Comparison of ENCODE assay signal across 8 cellular contexts in the genomic region with DNA sequence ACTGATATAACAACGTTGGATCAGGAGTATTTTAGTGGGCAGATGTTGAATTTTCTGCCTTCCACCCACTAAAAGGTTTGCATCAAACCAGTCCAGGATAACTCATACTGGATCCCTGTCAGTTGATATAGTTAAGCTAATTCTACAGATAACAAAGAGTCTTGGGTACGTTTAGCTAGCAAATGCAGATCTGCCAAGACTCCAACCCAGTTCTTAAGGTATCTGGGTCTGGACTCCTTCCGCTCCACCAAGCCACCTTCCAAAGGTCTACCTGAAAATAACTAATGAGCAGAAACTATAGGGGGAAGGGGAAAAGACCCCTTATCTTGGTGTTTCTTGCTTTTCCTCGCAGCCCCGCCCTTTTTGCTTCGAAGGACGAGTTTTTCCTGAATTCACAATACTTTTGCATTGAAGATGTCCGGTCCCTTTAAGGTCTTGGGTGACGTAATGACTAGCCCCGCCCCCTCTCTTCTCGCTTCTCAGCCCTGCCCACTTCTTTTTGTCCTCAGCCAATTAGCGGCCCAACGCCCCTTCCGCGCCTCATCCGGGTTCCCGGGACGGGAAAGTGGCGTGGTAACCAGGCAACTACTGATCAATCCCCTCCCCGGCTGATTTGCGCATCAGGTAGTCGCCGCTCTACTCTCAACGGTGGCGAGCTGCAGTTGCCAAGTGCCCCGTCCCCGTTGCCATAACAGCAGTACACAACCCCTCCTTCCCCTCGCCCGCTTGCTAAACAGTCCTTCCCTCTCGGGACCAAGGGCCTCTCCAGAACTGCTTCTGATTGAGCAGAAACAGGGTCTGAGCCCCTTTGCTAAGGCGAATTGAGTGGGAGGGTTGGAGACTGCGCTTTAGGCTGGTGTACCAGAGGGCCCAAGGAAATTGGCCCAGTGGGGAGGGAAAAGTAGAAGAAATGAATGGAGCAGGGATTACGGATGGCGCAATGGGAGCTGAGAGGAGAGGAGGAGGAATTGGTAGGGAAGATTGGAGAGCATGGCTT. TPM values are rescaled to one million over a fixed set of nuclear protein-coding genes. Genes with fewer than 3 reads are reported as not detected.
DNase-seq lines count a peak whose midpoint lies in the region; ATAC-seq and TF ChIP-seq lines count a peak whose summit lies in the region.

A gene with protein sequence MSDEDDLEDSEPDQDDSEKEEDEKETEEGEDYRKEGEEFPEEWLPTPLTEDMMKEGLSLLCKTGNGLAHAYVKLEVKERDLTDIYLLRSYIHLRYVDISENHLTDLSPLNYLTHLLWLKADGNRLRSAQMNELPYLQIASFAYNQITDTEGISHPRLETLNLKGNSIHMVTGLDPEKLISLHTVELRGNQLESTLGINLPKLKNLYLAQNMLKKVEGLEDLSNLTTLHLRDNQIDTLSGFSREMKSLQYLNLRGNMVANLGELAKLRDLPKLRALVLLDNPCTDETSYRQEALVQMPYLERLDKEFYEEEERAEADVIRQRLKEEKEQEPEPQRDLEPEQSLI (plus strand): TSS at position 543 of the 997 bp plus-strand sequence. CDS start 812 bp downstream, outside the sequence.

- 9% methylated on average over 34 of the region's 34 CpGs for WGBS in thymus

- H3K9me3 ChIP-seq in thymus (ENCODE audit: control insufficient read depth) = no peaks in the 10 kb centered on the region

- TF ChIP-seq CTCF in GM10248 (IDR thresholded peaks at IDR 0.05; ENCODE audit: control extremely low read depth, extremely low read depth, low read depth, missing control alignments) (no peak), osteocyte (IDR thresholded peaks at IDR 0.05) (no peak)

- no peak within 1 kb of the TSS for H3K4me3 Mint-ChIP-seq in activated naive CD8-positive, alpha-beta T cell treated with anti-CD3 and anti-CD28 coated beads, Interleukin-2, amount 10 ng/mL, durations not matched to agents 7 days and 5 days
- H3K4me3 Mint-ChIP-seq in osteocyte (ENCODE audit: unreplicated experiment) = no peak within 1 kb of the TSS

- no peaks in the 10 kb centered on the region for H3K36me3 ChIP-seq in thymus (ENCODE audit: control insufficient read depth, insufficient read depth)

- no peaks in the 10 kb centered on the region for H3K27me3 Mint-ChIP-seq in activated naive CD8-positive, alpha-beta T cell treated with anti-CD3 and anti-CD28 coated beads, Interleukin-2, amount 10 ng/mL, durations not matched to agents 7 days and 5 days
- H3K27me3 Mint-ChIP-seq in osteocyte (ENCODE audit: unreplicated experiment) = no peaks in the 10 kb centered on the region

- H3K4me1 Mint-ChIP-seq in activated naive CD8-positive, alpha-beta T cell treated with anti-CD3 and anti-CD28 coated beads, Interleukin-2, amount 10 ng/mL, durations not matched to agents 7 days and 5 days = peaks cover 11% of the 10 kb centered on the region
- no peaks in the 10 kb centered on the region for H3K4me1 Mint-ChIP-seq in osteocyte (ENCODE audit: unreplicated experiment)

- POLR2A ChIA-PET in GM10248 (lab: Yijun Ruan, JAX) = interaction anchor here (0.6 to 2.3 kb wide), 3 partner anchors 13 to 37 kb away, joined by 3 to 9 read pairs (median 4); a partner anchor contains a TSS
- POLR2A ChIA-PET in activated naive CD8-positive, alpha-beta T cell treated with anti-CD3 and anti-CD28 coated beads, Interleukin-2, amount 10 ng/mL, durations not matched to agents 7 days and 5 days (lab: Charles Lee) = interaction anchor here (0.9 to 2.4 kb wide), 4 partner anchors 10 to 39 kb away, joined by 4 to 17 read pairs (median 10); a partner anchor contains a TSS

- no peaks in the 10 kb centered on the region for H3K36me3 Mint-ChIP-seq in activated naive CD8-positive, alpha-beta T cell treated with anti-CD3 and anti-CD28 coated beads, Interleukin-2, amount 10 ng/mL, durations not matched to agents 7 days and 5 days
- H3K36me3 Mint-ChIP-seq in osteocyte (ENCODE audit: unreplicated experiment) = no peaks in the 10 kb centered on the region

- H3K27ac Mint-ChIP-seq in activated naive CD8-positive, alpha-beta T cell treated with anti-CD3 and anti-CD28 coated beads, Interleukin-2, amount 10 ng/mL, durations not matched to agents 7 days and 5 days = no peak within 1 kb of the TSS
- no peak within 1 kb of the TSS for H3K27ac Mint-ChIP-seq in osteocyte (ENCODE audit: unreplicated experiment)

- no peaks in the 10 kb centered on the region for H3K27me3 ChIP-seq in thymus (ENCODE audit: control insufficient read depth, insufficient read depth)

- H3K9me3 Mint-ChIP-seq in activated naive CD8-positive, alpha-beta T cell treated with anti-CD3 and anti-CD28 coated beads, Interleukin-2, amount 10 ng/mL, durations not matched to agents 7 days and 5 days = no peaks in the 10 kb centered on the region
- no peaks in the 10 kb centered on the region for H3K9me3 Mint-ChIP-seq in osteocyte (ENCODE audit: unreplicated experiment)

- DNase-seq in GM10248 (ENCODE audit: extremely low spot score) (peak; percentile 95), NCI-H1105 (lab: John Stamatoyannopoulos, UW) (peak; percentile 98), SKM-1 (lab: John Stamatoyannopoulos, UW; ENCODE audit: unreplicated experiment) (peak; percentile 62), Right ventricle myocardium inferior (ENCODE audit: missing footprints) (peak; percentile 98), osteocyte (ENCODE audit: extremely low spot score, unreplicated experiment) (peak; percentile 98)
- DNase-seq in activated naive CD8-positive, alpha-beta T cell treated with anti-CD3 and anti-CD28 coated beads, Interleukin-2, amount 10 ng/mL, durations not matched to agents 7 days and 5 days = peak; percentile 93

- ATAC-seq in HG02588 (IDR thresholded peaks at IDR 0.05; ENCODE audit: unreplicated experiment) (peak; percentile 91), Right ventricle myocardium inferior (peak; percentile 98)
- peak; percentile 94 for ATAC-seq in activated naive CD8-positive, alpha-beta T cell treated with anti-CD3 and anti-CD28 coated beads, Interleukin-2, amount 10 ng/mL, durations not matched to agents 7 days and 5 days (ENCODE audit: low read depth)

- intact Hi-C loops in Right ventricle myocardium inferior (cut with DNase I) = loop anchor here (2.0 kb wide), 1 partner anchor 20 kb away; no protein-coding TSS in a partner anchor

- peak within 1 kb of the TSS; percentile 78 for H3K27ac ChIP-seq in thymus (ENCODE audit: low read depth)

- H3K4me1 ChIP-seq in thymus (ENCODE audit: control insufficient read depth, insufficient read depth, low read length) = peaks cover 10% of the 10 kb centered on the region

- H3K4me3 ChIP-seq in thymus (ENCODE audit: low read length) = peak within 1 kb of the TSS; percentile 73

- CTCF ChIA-PET in GM10248 (lab: Yijun Ruan, JAX) = interaction anchor here (0.7 to 5.0 kb wide), 11 partner anchors 13 to 237 kb away, joined by 3 to 35 read pairs (median 5); a partner anchor contains a TSS

RNA-seq across cellular contexts. Expression of the gene that starts here (rescaled TPM):
- 1 to 10 TPM; 8.1 to 8.3 TPM for total RNA-seq in activated naive CD8-positive, alpha-beta T cell treated with anti-CD3 and anti-CD28 coated beads, Interleukin-2, amount 10 ng/mL, durations not matched to agents 7 days and 5 days
- total RNA-seq in Right ventricle myocardium inferior (9.4 TPM), osteocyte (9.0 and 11.3 TPM in 2 replicates)
- polyA plus RNA-seq in thymus = 11.5 TPM

Comparison
In these comparisons a context has a peak if more than half of its experiments do, and no peak if none do; other contexts are left out.
1. Peak in every context shown above with its lines: DNase-seq, ATAC-seq, H3K4me3 ChIP-seq and H3K27ac ChIP-seq.